ENCODE assay signal across 16 cellular contexts in the genomic region with DNA sequence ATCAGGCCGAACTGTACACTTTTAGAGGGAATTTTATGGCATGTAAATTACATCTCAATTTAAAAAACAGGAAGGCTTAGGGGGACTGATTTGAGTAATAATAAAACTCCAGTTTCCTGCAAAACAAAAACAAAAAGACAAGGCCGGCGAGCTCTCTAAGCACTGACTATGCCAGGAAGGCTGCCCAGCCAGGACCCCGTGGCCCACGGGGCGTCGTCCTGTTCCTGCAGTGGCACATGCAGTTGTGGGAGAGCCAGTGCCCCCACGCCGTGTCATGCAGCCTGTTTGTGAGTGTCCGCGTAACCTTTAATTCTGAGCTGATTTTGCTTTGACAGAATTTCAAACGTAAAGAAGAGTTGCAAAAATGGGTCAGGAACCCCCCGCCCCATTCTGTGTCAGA. TPM values are rescaled to one million over a fixed set of nuclear protein-coding genes. Genes with fewer than 3 reads are reported as not detected.
DNase-seq lines count a peak whose midpoint lies in the region; ATAC-seq and TF ChIP-seq lines count a peak whose summit lies in the region.
"Had no signal": no experiment of that assay in that cellular context is flagged by ENCODE, and none has a peak within 500 bp of the region (broad histone marks: within the 10 kb centered on the region; RNA-seq: fewer than 3 reads in every experiment).

No MANE protein-coding gene starts in this region.

- no peaks in the 10 kb centered on the region for H3K27me3 Mint-ChIP-seq in activated naive CD8-positive, alpha-beta T cell treated with anti-CD3 and anti-CD28 coated beads, Interleukin-2, amount 50 U/mL, for 24 hours
- no peaks in the 10 kb centered on the region for H3K27me3 Mint-ChIP-seq in activated naive CD8-positive, alpha-beta T cell treated with anti-CD3 and anti-CD28 coated beads for 36 hours

- TF ChIP-seq CTCF in dorsolateral prefrontal cortex (IDR thresholded peaks at IDR 0.05 in 54 of 56, conservative IDR thresholded peaks at IDR 0.05 in 2 of 56; ENCODE audit: low read depth in 1 of 56, partially characterized antibody in 56 of 56): no peak
- TF ChIP-seq CTCF in upper lobe of right lung (IDR thresholded peaks at IDR 0.05): no peak
- TF ChIP-seq CTCF in smooth muscle cell (IDR thresholded peaks at IDR 0.05; ENCODE audit: borderline replicate concordance, insufficient read depth, poor library complexity, severe bottlenecking): no peak

- no peak overlapping the region for H3K4me3 Mint-ChIP-seq in activated naive CD8-positive, alpha-beta T cell treated with anti-CD3 and anti-CD28 coated beads, Interleukin-2, amount 50 U/mL, for 24 hours
- H3K4me3 Mint-ChIP-seq in activated naive CD8-positive, alpha-beta T cell treated with anti-CD3 and anti-CD28 coated beads for 36 hours: no peak overlapping the region

- H3K36me3 ChIP-seq in upper lobe of right lung (peaks cover 41% of the 10 kb centered on the region), smooth muscle cell (ENCODE audit: low read depth) (no peaks in the 10 kb centered on the region)
- H3K36me3 ChIP-seq: ovary had no signal

- 96% methylated on average over 13 of the region's 13 CpGs for WGBS in smooth muscle cell (ENCODE audit: low lambda C conversion rate)

- no peaks in the 10 kb centered on the region for H3K79me2 ChIP-seq in smooth muscle cell (ENCODE audit: low read depth)

- H3K9me3 Mint-ChIP-seq in activated naive CD8-positive, alpha-beta T cell treated with anti-CD3 and anti-CD28 coated beads, Interleukin-2, amount 50 U/mL, for 24 hours: no peaks in the 10 kb centered on the region
- no peaks in the 10 kb centered on the region for H3K9me3 Mint-ChIP-seq in activated naive CD8-positive, alpha-beta T cell treated with anti-CD3 and anti-CD28 coated beads for 36 hours

- ATAC-seq in activated naive CD8-positive, alpha-beta T cell treated with anti-CD3 and anti-CD28 coated beads, Interleukin-2, amount 50 U/mL, for 24 hours: no peak
- ATAC-seq in upper lobe of right lung: no peak
- ATAC-seq: Panc1 had no signal

- H3K4me1 Mint-ChIP-seq in activated naive CD8-positive, alpha-beta T cell treated with anti-CD3 and anti-CD28 coated beads, Interleukin-2, amount 50 U/mL, for 24 hours: peaks cover 1% of the 10 kb centered on the region
- H3K4me1 Mint-ChIP-seq in activated naive CD8-positive, alpha-beta T cell treated with anti-CD3 and anti-CD28 coated beads for 36 hours: peaks cover 3% of the 10 kb centered on the region

- H3K4me3 ChIP-seq in dorsolateral prefrontal cortex (no peak overlapping the region), upper lobe of right lung (no peak overlapping the region), smooth muscle cell (no peak overlapping the region)
- H3K4me3 ChIP-seq: coronary artery, ovary had no signal

- peaks cover 19% of the 10 kb centered on the region for H3K4me1 ChIP-seq in upper lobe of right lung
- H3K4me1 ChIP-seq in smooth muscle cell (ENCODE audit: low read depth): no peaks in the 10 kb centered on the region

- no peaks in the 10 kb centered on the region for H3K9me3 ChIP-seq in upper lobe of right lung
- no peaks in the 10 kb centered on the region for H3K9me3 ChIP-seq in smooth muscle cell (replicated peaks; ENCODE audit: low read depth)
- H3K9me3 ChIP-seq: ovary had no signal

- peaks cover 31% of the 10 kb centered on the region for H4K20me1 ChIP-seq in smooth muscle cell (ENCODE audit: low read depth)

- peak overlapping the region; percentile 52 for H3K27ac Mint-ChIP-seq in activated naive CD8-positive, alpha-beta T cell treated with anti-CD3 and anti-CD28 coated beads, Interleukin-2, amount 50 U/mL, for 24 hours
- no peak overlapping the region for H3K27ac Mint-ChIP-seq in activated naive CD8-positive, alpha-beta T cell treated with anti-CD3 and anti-CD28 coated beads for 36 hours

- H3K27ac ChIP-seq in dorsolateral prefrontal cortex (peak overlapping the region in 46 of 59 donors; percentile 8 to 94 (median 56)), upper lobe of right lung (peak overlapping the region; percentile 81), smooth muscle cell (ENCODE audit: low read depth) (no peak overlapping the region)
- H3K27ac ChIP-seq: HL-60 had no signal

- DNase-seq in activated naive CD8-positive, alpha-beta T cell treated with anti-CD3 and anti-CD28 coated beads, Interleukin-2, amount 50 U/mL, for 24 hours: no peak
- DNase-seq in activated naive CD8-positive, alpha-beta T cell treated with anti-CD3 and anti-CD28 coated beads for 36 hours: no peak
- no peak for DNase-seq in dorsolateral prefrontal cortex
- peak; percentile 36 to 80 for DNase-seq in lung microvascular endothelial cell (ENCODE audit: low read depth in 2 of 2)
- DNase-seq in upper lobe of right lung: no peak
- DNase-seq in NCI-H1694 treated with DMSO at 0.1 percent for 48 hours (lab: John Stamatoyannopoulos, UW): no peak
- DNase-seq in activated gamma-delta T cell treated with Interleukin-2 at 50 U/mL for 16 hours: no peak
- DNase-seq in smooth muscle cell (lab: John Stamatoyannopoulos, UW; ENCODE audit: unreplicated experiment): no peak
- DNase-seq: KBM-7, NCI-H1048, NCI-H69, small intestine had no signal

- peaks cover 23% of the 10 kb centered on the region for H3K36me3 Mint-ChIP-seq in activated naive CD8-positive, alpha-beta T cell treated with anti-CD3 and anti-CD28 coated beads, Interleukin-2, amount 50 U/mL, for 24 hours (ENCODE audit: low read depth)
- H3K36me3 Mint-ChIP-seq in activated naive CD8-positive, alpha-beta T cell treated with anti-CD3 and anti-CD28 coated beads for 36 hours: peaks cover 14% of the 10 kb centered on the region

- no peaks in the 10 kb centered on the region for H3K27me3 ChIP-seq in dorsolateral prefrontal cortex
- no peaks in the 10 kb centered on the region for H3K27me3 ChIP-seq in upper lobe of right lung
- H3K27me3 ChIP-seq in smooth muscle cell (ENCODE audit: low read depth): no peaks in the 10 kb centered on the region
- H3K27me3 ChIP-seq: ovary had no signal

- H3K4me2 ChIP-seq in smooth muscle cell: no peak overlapping the region

- no peak overlapping the region for H2AFZ ChIP-seq in smooth muscle cell (ENCODE audit: low read depth)

- intact Hi-C loops in dorsolateral prefrontal cortex (cut with DNase I): loop anchor here in 1 of 2 donors (10.0 kb wide), 1 partner anchor 70 kb away; no protein-coding TSS in a partner anchor
- intact Hi-C loops in upper lobe of right lung (cut with DNase I): no loop called here

- no peaks in the 10 kb centered on the region for H3F3A ChIP-seq in smooth muscle cell (ENCODE audit: low read depth)

- H3K9ac ChIP-seq in smooth muscle cell (ENCODE audit: low read depth): no peak overlapping the region

RNA-seq across cellular contexts. Expression of a gene that starts 10.5 kb away (rescaled TPM):
- total RNA-seq in activated naive CD8-positive, alpha-beta T cell treated with anti-CD3 and anti-CD28 coated beads for 36 hours: 10 to 100 TPM; 57.8 to 65.0 TPM
- 10 to 100 TPM in 58 of 120 experiments, 1 to 10 TPM in 62; 4.7 to 19.1 (median 9.9) TPM for total RNA-seq in dorsolateral prefrontal cortex
- 6.3 and 8.9 TPM in 2 replicates for total RNA-seq in lung microvascular endothelial cell
- total RNA-seq in upper lobe of right lung: 5.6 TPM
- total RNA-seq in smooth muscle cell: 4.9 and 10.5 TPM in 2 replicates
- 8.3 and 10.0 TPM in 2 replicates for polyA plus RNA-seq in smooth muscle cell

RNA-seq across cellular contexts. Expression of a gene that starts 10.9 kb away (rescaled TPM):
- total RNA-seq in activated naive CD8-positive, alpha-beta T cell treated with anti-CD3 and anti-CD28 coated beads for 36 hours: 1 to 10 TPM; 8.0 to 8.9 TPM
- total RNA-seq in dorsolateral prefrontal cortex (100 to 1,000 TPM in 87 of 120 experiments, 10 to 100 TPM in 33; 71.0 to 188 (median 111) TPM), lung microvascular endothelial cell (44.2 and 90.9 TPM in 2 replicates), upper lobe of right lung (61.3 TPM), smooth muscle cell (33.9 and 42.6 TPM in 2 replicates)
- polyA plus RNA-seq in smooth muscle cell: 41.5 and 55.9 TPM in 2 replicates

Comparison
In these comparisons a context has a peak if more than half of its experiments do, and no peak if none do; other contexts are left out.
1. DNase-seq: peak in lung microvascular endothelial cell (2 of 2); none in activated naive CD8-positive, alpha-beta T cell treated with anti-CD3 and anti-CD28 coated beads, Interleukin-2, amount 50 U/mL, for 24 hours (single experiment), activated naive CD8-positive, alpha-beta T cell treated with anti-CD3 and anti-CD28 coated beads for 36 hours (single experiment), dorsolateral prefrontal cortex (0 of 10), upper lobe of right lung (single experiment), NCI-H1694 treated with DMSO at 0.1 percent for 48 hours (single experiment), activated gamma-delta T cell treated with Interleukin-2 at 50 U/mL for 16 hours (single experiment) and smooth muscle cell (single experiment).